In genomic region chr16:83968891-83969672, GRCh38 we compare ENCODE assay signal across 15 cellular contexts. TPM values are rescaled to one million over a fixed set of nuclear protein-coding genes. Genes with fewer than 3 reads are reported as not detected.
A peak's percentile ranks its signal among the peaks of the same experiment; 100 is the strongest.
DNase-seq lines count a peak whose midpoint lies in the region; ATAC-seq and TF ChIP-seq lines count a peak whose summit lies in the region.
"Had no signal": no experiment of that assay in that cellular context is flagged by ENCODE, and none has a peak within 500 bp of the region (broad histone marks: within the 10 kb centered on the region; RNA-seq: fewer than 3 reads in every experiment).

No MANE protein-coding gene starts in this region.

- intact Hi-C loops in Caco-2 (cut with micrococcal nuclease; ENCODE audit: unreplicated experiment) (loop anchor here (1.0 kb wide), 3 partner anchors 75 to 96 kb away; no protein-coding TSS in a partner anchor), right cardiac atrium (cut with DNase I) (loop anchor here in 3 of 4 donors (5.0 kb wide), 3 partner anchors 93 to 213 kb away; no protein-coding TSS in a partner anchor)

- H3K4me1 Mint-ChIP-seq in Caco-2 (ENCODE audit: low read depth, unreplicated experiment), result no peaks in the 10 kb centered on the region
- peaks cover 22% of the 10 kb centered on the region for H3K4me1 Mint-ChIP-seq in neural progenitor cell

- POLR2A ChIA-PET in Caco-2 (lab: Charles Lee), result no interaction called here

- H3K27me3 ChIP-seq in Caco-2 (replicated peaks; ENCODE audit: control insufficient read depth, insufficient read depth, low read length) (no peaks in the 10 kb centered on the region; the same call in 1 of the 2 replicates), NT2/D1 (ENCODE audit: insufficient read depth, insufficient read length) (peaks cover 14% of the 10 kb centered on the region), right cardiac atrium (ENCODE audit: control insufficient read depth, insufficient read depth) (no peaks in the 10 kb centered on the region), neural progenitor cell (peaks cover 8% of the 10 kb centered on the region), MM.1S (replicated peaks; ENCODE audit: insufficient read depth, low read length) (peaks cover 17% of the 10 kb centered on the region)

- H3K27me3 Mint-ChIP-seq in Caco-2 (ENCODE audit: insufficient read depth, unreplicated experiment) (peaks cover 4% of the 10 kb centered on the region), neural progenitor cell (ENCODE audit: insufficient read depth, low read depth) (peaks cover 6% of the 10 kb centered on the region)

- H3K9me2 ChIP-seq in MM.1S (replicated peaks; ENCODE audit: insufficient read depth, low read length), result no peaks in the 10 kb centered on the region

- peaks cover 10% of the 10 kb centered on the region for H3K79me2 ChIP-seq in neural progenitor cell (ENCODE audit: low read depth)
- no peaks in the 10 kb centered on the region for H3K79me2 ChIP-seq in MM.1S (ENCODE audit: low read length)

- H3K27ac Mint-ChIP-seq in Caco-2 (ENCODE audit: unreplicated experiment), result no peak overlapping the region
- peak overlapping the region; percentile 63 for H3K27ac Mint-ChIP-seq in neural progenitor cell

- H3K4me3 ChIP-seq in Caco-2 (ENCODE audit: low read depth, low read length), result peak overlapping the region; percentile 13; the same call in 1 of the 2 replicates
- peak overlapping the region; percentile 37 for H3K4me3 ChIP-seq in NT2/D1 (ENCODE audit: insufficient read length, low read depth)
- peak overlapping the region; percentile 78 for H3K4me3 ChIP-seq in right cardiac atrium (ENCODE audit: low read length)
- H3K4me3 ChIP-seq in neural progenitor cell, result peak overlapping the region; percentile 64
- H3K4me3 ChIP-seq in MM.1S (ENCODE audit: low read length), result no peak overlapping the region
- H3K4me3 ChIP-seq: GM12878 had no signal

- DNase-seq in Caco-2, result no peak
- no peak for DNase-seq in NT2/D1 (ENCODE audit: low read depth, low spot score)
- DNase-seq in right cardiac atrium, result peak in 1 of 3 donors; percentile 11
- DNase-seq in neural progenitor cell (ENCODE audit: low spot score), result peak; percentile 47
- no peak for DNase-seq in NCI-H146 treated with DMSO at 0.1 percent for 48 hours (lab: John Stamatoyannopoulos, UW; ENCODE audit: unreplicated experiment)
- no peak for DNase-seq in NCI-H128 (lab: John Stamatoyannopoulos, UW; ENCODE audit: unreplicated experiment)
- DNase-seq in MM.1S, result no peak
- DNase-seq: DND-41, gastrocnemius medialis, NCI-H2171, WERI-Rb-1 had no signal

- no peaks in the 10 kb centered on the region for H3K36me3 Mint-ChIP-seq in Caco-2 (ENCODE audit: insufficient read depth, unreplicated experiment)
- no peaks in the 10 kb centered on the region for H3K36me3 Mint-ChIP-seq in neural progenitor cell

- H3K27ac ChIP-seq in right cardiac atrium (ENCODE audit: low read length) (no peak overlapping the region), neural progenitor cell (no peak overlapping the region), MM.1S (ENCODE audit: low read length) (no peak overlapping the region)
- H3K27ac ChIP-seq: gastrocnemius medialis, WERI-Rb-1 had no signal

- H3F3A ChIP-seq in neural progenitor cell (ENCODE audit: low read depth) (peaks cover 5% of the 10 kb centered on the region), MM.1S (ENCODE audit: insufficient read depth, low read length) (no peaks in the 10 kb centered on the region)

- TF ChIP-seq CTCF in Caco-2 (IDR thresholded peaks at IDR 0.05; ENCODE audit: insufficient read depth in 1 of 2, low read depth in 1 of 2, low read length in 1 of 2, severe bottlenecking in 1 of 2, unreplicated experiment in 1 of 2) (no peak), neural progenitor cell (IDR thresholded peaks at IDR 0.05) (no peak), MM.1S (IDR thresholded peaks at IDR 0.05; ENCODE audit: low read length) (no peak)

- CTCF ChIA-PET in Caco-2 (lab: Charles Lee), result interaction anchor here (1.1 kb wide), 1 partner anchor 75 kb away, joined by 3 read pairs; no protein-coding TSS in a partner anchor

- H3K9ac ChIP-seq in NT2/D1 (ENCODE audit: insufficient read length, low read depth) (peak overlapping the region; percentile 64), neural progenitor cell (no peak overlapping the region), MM.1S (ENCODE audit: low read length) (no peak overlapping the region)

- H2AFZ ChIP-seq in neural progenitor cell (replicated peaks), result peak overlapping the region; percentile 82
- H2AFZ ChIP-seq in MM.1S (ENCODE audit: low read length), result no peak overlapping the region

- ATAC-seq in right cardiac atrium (no peak), GM19035 (IDR thresholded peaks at IDR 0.05; ENCODE audit: unreplicated experiment) (no peak)
- ATAC-seq: gastrocnemius medialis had no signal

- no peaks in the 10 kb centered on the region for H3K9me3 Mint-ChIP-seq in Caco-2 (ENCODE audit: unreplicated experiment)
- no peaks in the 10 kb centered on the region for H3K9me3 Mint-ChIP-seq in neural progenitor cell

- H3K9me3 ChIP-seq in Caco-2 (no peaks in the 10 kb centered on the region), NT2/D1 (ENCODE audit: insufficient read depth, low read length) (no peaks in the 10 kb centered on the region), right cardiac atrium (ENCODE audit: control insufficient read depth, low read length) (no peaks in the 10 kb centered on the region), neural progenitor cell (ENCODE audit: low read depth) (no peaks in the 10 kb centered on the region), MM.1S (replicated peaks; ENCODE audit: insufficient read depth, low read length) (no peaks in the 10 kb centered on the region)
- H3K9me3 ChIP-seq: gastrocnemius medialis had no signal

- H3K4me3 Mint-ChIP-seq in Caco-2 (ENCODE audit: unreplicated experiment), result peak overlapping the region; percentile 68
- peak overlapping the region; percentile 93 for H3K4me3 Mint-ChIP-seq in neural progenitor cell

- H3K4me2 ChIP-seq in neural progenitor cell (peak overlapping the region; percentile 93), MM.1S (ENCODE audit: low read depth, low read length) (no peak overlapping the region)

- WGBS in right cardiac atrium, result 13% methylated on average over 46 of the region's 46 CpGs

- H4K20me1 ChIP-seq in neural progenitor cell (ENCODE audit: low read depth) (peaks cover 2% of the 10 kb centered on the region), MM.1S (ENCODE audit: insufficient read depth, low read length) (no peaks in the 10 kb centered on the region)

- H3K4me1 ChIP-seq in Caco-2 (no peaks in the 10 kb centered on the region), NT2/D1 (ENCODE audit: insufficient read depth, insufficient read length) (peaks cover 28% of the 10 kb centered on the region), right cardiac atrium (ENCODE audit: control insufficient read depth, insufficient read depth, low read length) (no peaks in the 10 kb centered on the region), neural progenitor cell (peaks cover 21% of the 10 kb centered on the region), MM.1S (ENCODE audit: low read length) (no peaks in the 10 kb centered on the region)
- H3K4me1 ChIP-seq: gastrocnemius medialis had no signal

- no TSS peak for BruUV-seq in Caco-2 (replicated peaks; lab: Mats Ljungman, UMichigan)

- H3K36me3 ChIP-seq in Caco-2 (ENCODE audit: control insufficient read depth, insufficient read depth, low read length), result no peaks in the 10 kb centered on the region
- peaks cover 7% of the 10 kb centered on the region for H3K36me3 ChIP-seq in NT2/D1 (ENCODE audit: insufficient read depth, insufficient read length, low read length)
- no peaks in the 10 kb centered on the region for H3K36me3 ChIP-seq in neural progenitor cell
- no peaks in the 10 kb centered on the region for H3K36me3 ChIP-seq in MM.1S (replicated peaks; ENCODE audit: insufficient read depth, low read length)
- H3K36me3 ChIP-seq: WERI-Rb-1 had no signal

RNA-seq across cellular contexts. Expression of gene NECAB2, which starts 1.0 kb away (rescaled TPM):
- total RNA-seq in Caco-2 (2022) (0.68 and 0.79 TPM in 2 replicates), right cardiac atrium (1 to 10 TPM in 2 of 4 donors, under 1 TPM in 2; 0.28 to 1.8 (median 1.4) TPM), neural progenitor cell (ENCODE audit: low replicate concordance) (12.6 and 18.9 TPM in 2 replicates)
- 1.7 TPM for polyA plus RNA-seq in right cardiac atrium
- total RNA-seq: gastrocnemius medialis, GM12878, M059J had no signal
- polyA plus RNA-seq: aorta, GM12878 had no signal

RNA-seq across cellular contexts. Expression of gene OSGIN1, which starts 16.0 kb away (rescaled TPM):
- total RNA-seq in Caco-2 (2022) (18.6 and 21.8 TPM in 2 replicates), right cardiac atrium (1 to 10 TPM; 2.4 to 6.8 (median 3.8) TPM), neural progenitor cell (ENCODE audit: low replicate concordance) (0.77 TPM in 1 of 2 replicates, not detected in the other)
- polyA plus RNA-seq in right cardiac atrium, result 3.6 TPM
